ENCODE assay signal across 1 cellular context in the genomic region with DNA sequence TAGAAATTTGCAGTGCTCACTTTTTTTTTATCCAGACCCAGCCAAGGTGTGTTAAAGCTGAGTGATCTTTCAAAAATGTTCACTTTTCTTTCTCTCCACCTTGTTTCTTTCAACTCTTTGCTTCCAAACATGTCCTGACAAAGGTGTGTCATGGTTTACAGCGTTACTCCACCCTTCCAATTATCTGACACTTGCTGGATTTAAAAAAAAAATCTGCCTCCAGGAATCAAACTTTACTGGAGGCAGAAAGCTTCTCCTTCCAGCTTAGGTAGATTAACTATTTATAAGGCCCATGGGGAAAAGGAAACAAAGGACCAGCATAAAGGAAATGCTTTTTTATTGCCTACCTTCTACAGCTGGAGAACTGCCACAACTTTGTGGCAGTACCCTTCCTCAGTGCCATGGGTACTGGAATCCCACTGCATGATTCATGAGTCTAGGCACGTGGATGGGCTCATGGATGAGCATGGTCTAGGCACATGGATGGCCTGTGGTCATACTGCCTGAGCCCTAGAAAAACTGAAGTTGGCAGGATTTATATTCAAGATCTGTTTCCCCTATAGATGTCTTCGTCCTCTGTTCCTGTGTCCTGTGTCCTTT.
TF ChIP-seq lines count a peak whose summit lies in the region.

A gene (minus strand): TSS at position 80 of the 600 bp plus-strand sequence. CDS start 5,207 bp downstream, outside the sequence.

TF ChIP-seq in GM23338, 12 proteins besides CTCF, POLR2A, EP300 and RAD21 (continued from another document):
- TF ChIP-seq, protein P1, sequence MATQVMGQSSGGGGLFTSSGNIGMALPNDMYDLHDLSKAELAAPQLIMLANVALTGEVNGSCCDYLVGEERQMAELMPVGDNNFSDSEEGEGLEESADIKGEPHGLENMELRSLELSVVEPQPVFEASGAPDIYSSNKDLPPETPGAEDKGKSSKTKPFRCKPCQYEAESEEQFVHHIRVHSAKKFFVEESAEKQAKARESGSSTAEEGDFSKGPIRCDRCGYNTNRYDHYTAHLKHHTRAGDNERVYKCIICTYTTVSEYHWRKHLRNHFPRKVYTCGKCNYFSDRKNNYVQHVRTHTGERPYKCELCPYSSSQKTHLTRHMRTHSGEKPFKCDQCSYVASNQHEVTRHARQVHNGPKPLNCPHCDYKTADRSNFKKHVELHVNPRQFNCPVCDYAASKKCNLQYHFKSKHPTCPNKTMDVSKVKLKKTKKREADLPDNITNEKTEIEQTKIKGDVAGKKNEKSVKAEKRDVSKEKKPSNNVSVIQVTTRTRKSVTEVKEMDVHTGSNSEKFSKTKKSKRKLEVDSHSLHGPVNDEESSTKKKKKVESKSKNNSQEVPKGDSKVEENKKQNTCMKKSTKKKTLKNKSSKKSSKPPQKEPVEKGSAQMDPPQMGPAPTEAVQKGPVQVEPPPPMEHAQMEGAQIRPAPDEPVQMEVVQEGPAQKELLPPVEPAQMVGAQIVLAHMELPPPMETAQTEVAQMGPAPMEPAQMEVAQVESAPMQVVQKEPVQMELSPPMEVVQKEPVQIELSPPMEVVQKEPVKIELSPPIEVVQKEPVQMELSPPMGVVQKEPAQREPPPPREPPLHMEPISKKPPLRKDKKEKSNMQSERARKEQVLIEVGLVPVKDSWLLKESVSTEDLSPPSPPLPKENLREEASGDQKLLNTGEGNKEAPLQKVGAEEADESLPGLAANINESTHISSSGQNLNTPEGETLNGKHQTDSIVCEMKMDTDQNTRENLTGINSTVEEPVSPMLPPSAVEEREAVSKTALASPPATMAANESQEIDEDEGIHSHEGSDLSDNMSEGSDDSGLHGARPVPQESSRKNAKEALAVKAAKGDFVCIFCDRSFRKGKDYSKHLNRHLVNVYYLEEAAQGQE (IDR thresholded peaks at IDR 0.05; ENCODE audit: unreplicated experiment): no peak
- TF ChIP-seq STAT1 (IDR thresholded peaks at IDR 0.05; ENCODE audit: unreplicated experiment): no peak
